15 cellular contexts compared by ENCODE assay signal in the genomic region with DNA sequence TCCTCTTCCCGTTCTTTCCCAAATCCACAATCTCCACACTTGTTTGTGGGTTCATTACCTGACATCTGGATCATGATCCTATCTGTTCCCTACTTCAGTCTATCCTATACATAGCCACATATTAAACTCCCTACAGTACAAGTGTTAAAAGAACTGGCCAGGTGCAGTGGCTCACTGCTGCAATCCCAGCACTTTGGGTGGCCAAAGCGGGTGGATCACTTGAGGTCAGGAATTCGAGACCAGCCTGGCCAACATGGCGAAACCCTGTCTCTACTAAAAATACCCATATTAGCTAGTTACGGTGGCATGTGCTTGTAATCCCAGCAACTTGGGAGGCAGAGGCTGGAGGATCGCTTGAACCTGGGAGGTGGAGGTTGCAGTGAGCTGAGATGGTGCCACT. TPM values are rescaled to one million over a fixed set of nuclear protein-coding genes. Genes with fewer than 3 reads are reported as not detected.
DNase-seq lines count a peak whose midpoint lies in the region; ATAC-seq and TF ChIP-seq lines count a peak whose summit lies in the region.
"Had no signal": no experiment of that assay in that cellular context is flagged by ENCODE, and none has a peak within 500 bp of the region (broad histone marks: within the 10 kb centered on the region; RNA-seq: fewer than 3 reads in every experiment).

No MANE protein-coding gene starts in this region.

- H3K79me2 ChIP-seq in GM23338 (replicated peaks; ENCODE audit: insufficient read depth): no peaks in the 10 kb centered on the region
- no peaks in the 10 kb centered on the region for H3K79me2 ChIP-seq in PC-9 (ENCODE audit: low read depth)

- H3K4me2 ChIP-seq in GM23338: no peak overlapping the region
- H3K4me2 ChIP-seq in PC-9: no peak overlapping the region

- TF ChIP-seq CTCF in GM23338 (conservative IDR thresholded peaks at IDR 0.05; ENCODE audit: low read depth in 2 of 2) (no peak), PC-9 (conservative IDR thresholded peaks at IDR 0.05) (no peak), endothelial cell (IDR thresholded peaks at IDR 0.05; ENCODE audit: unreplicated experiment) (no peak), psoas muscle (IDR thresholded peaks at IDR 0.05) (no peak)

- H3K36me3 Mint-ChIP-seq in GM23338 (ENCODE audit: low read depth): no peaks in the 10 kb centered on the region
- no peaks in the 10 kb centered on the region for H3K36me3 Mint-ChIP-seq in endothelial cell (ENCODE audit: low read depth, unreplicated experiment)
- H3K36me3 Mint-ChIP-seq: CD4-positive, alpha-beta memory T cell had no signal

- H3K4me1 Mint-ChIP-seq in GM23338 (peaks cover 2% of the 10 kb centered on the region; the same call in 1 of the 3 replicates), endothelial cell (ENCODE audit: unreplicated experiment) (peaks cover 21% of the 10 kb centered on the region)
- H3K4me1 Mint-ChIP-seq: CD4-positive, alpha-beta memory T cell had no signal

- no peak overlapping the region for H3K27ac ChIP-seq in GM23338 (ENCODE audit: low read depth)
- H3K27ac ChIP-seq in PC-9: no peak overlapping the region
- no peak overlapping the region for H3K27ac ChIP-seq in psoas muscle
- H3K27ac ChIP-seq: GM23248 had no signal

- no peaks in the 10 kb centered on the region for H3K27me3 ChIP-seq in GM23338 (ENCODE audit: insufficient read depth)
- no peaks in the 10 kb centered on the region for H3K27me3 ChIP-seq in PC-9 (ENCODE audit: insufficient read depth, low read depth)
- H3K27me3 ChIP-seq in psoas muscle (ENCODE audit: insufficient read depth in 3 of 3, low read length in 2 of 3): no peaks in the 10 kb centered on the region

- no peak overlapping the region for H3K4me3 Mint-ChIP-seq in GM23338
- no peak overlapping the region for H3K4me3 Mint-ChIP-seq in endothelial cell (ENCODE audit: unreplicated experiment)
- H3K4me3 Mint-ChIP-seq: CD4-positive, alpha-beta memory T cell; H9 had no signal

- H3K4me3 ChIP-seq in GM23338 (no peak overlapping the region), PC-9 (no peak overlapping the region), psoas muscle (no peak overlapping the region)
- H3K4me3 ChIP-seq: GM23248 had no signal

- H3K27ac Mint-ChIP-seq in GM23338: no peak overlapping the region
- peak overlapping the region; percentile 4 for H3K27ac Mint-ChIP-seq in endothelial cell (ENCODE audit: unreplicated experiment)
- H3K27ac Mint-ChIP-seq: CD4-positive, alpha-beta memory T cell; H9 had no signal

- H3K9me3 Mint-ChIP-seq in GM23338 (no peaks in the 10 kb centered on the region), endothelial cell (ENCODE audit: unreplicated experiment) (no peaks in the 10 kb centered on the region)

- CTCF ChIA-PET in PC-9 (lab: Charles Lee): no interaction called here

- H3K36me3 ChIP-seq in GM23338 (ENCODE audit: insufficient read depth): no peaks in the 10 kb centered on the region
- no peaks in the 10 kb centered on the region for H3K36me3 ChIP-seq in PC-9 (ENCODE audit: low read depth)
- H3K36me3 ChIP-seq in psoas muscle (ENCODE audit: insufficient read depth in 1 of 2, low read depth in 1 of 2): no peaks in the 10 kb centered on the region

- POLR2A ChIA-PET in PC-9 (lab: Charles Lee; ENCODE audit: unreplicated experiment): no interaction called here

- H3K27me3 Mint-ChIP-seq in GM23338 (ENCODE audit: insufficient read depth, low read depth, poor library complexity): no peaks in the 10 kb centered on the region
- H3K27me3 Mint-ChIP-seq in endothelial cell (ENCODE audit: unreplicated experiment): no peaks in the 10 kb centered on the region

- no peak for DNase-seq in GM23338 (ENCODE audit: low spot score)
- DNase-seq in PC-9: no peak
- DNase-seq in endothelial cell (ENCODE audit: low spot score): no peak
- DNase-seq in psoas muscle: no peak
- no peak for DNase-seq in SHP77 (lab: John Stamatoyannopoulos, UW)
- DNase-seq in activated gamma-delta T cell (lab: John Stamatoyannopoulos, UW): no peak
- DNase-seq: C1 segment of cervical spinal cord; Caco-2; CD4-positive, alpha-beta memory T cell; DMS153; DND-41; GM23248; H9 had no signal

- ATAC-seq in GM23338: no peak
- peak; percentile 80 to 95 (median 83) for ATAC-seq in psoas muscle
- ATAC-seq in HG03280 (IDR thresholded peaks at IDR 0.05; ENCODE audit: unreplicated experiment): no peak
- ATAC-seq: HCT116 had no signal

- no peaks in the 10 kb centered on the region for H3K9me3 ChIP-seq in PC-9 (ENCODE audit: insufficient read depth, low read depth)
- H3K9me3 ChIP-seq in psoas muscle: no peaks in the 10 kb centered on the region
- H3K9me3 ChIP-seq: Caco-2 had no signal

- H3K9me2 ChIP-seq in GM23338 (ENCODE audit: insufficient read depth) (no peaks in the 10 kb centered on the region), PC-9 (ENCODE audit: insufficient read depth) (no peaks in the 10 kb centered on the region)

- no TSS peak for BruUV-seq in PC-9 (replicated peaks; lab: Mats Ljungman, UMichigan)

- H3K4me1 ChIP-seq in GM23338 (ENCODE audit: insufficient read depth) (no peaks in the 10 kb centered on the region), PC-9 (replicated peaks; ENCODE audit: insufficient read depth) (no peaks in the 10 kb centered on the region), psoas muscle (peaks cover 5% of the 10 kb centered on the region)
- H3K4me1 ChIP-seq: Caco-2 had no signal

- 44 to 51% (median 48%) methylated on average over 6 of the region's 6 CpGs for WGBS in psoas muscle, 3 donors

- H3F3A ChIP-seq in GM23338 (replicated peaks; ENCODE audit: low read depth) (no peaks in the 10 kb centered on the region), PC-9 (ENCODE audit: insufficient read depth, low read depth) (no peaks in the 10 kb centered on the region)

- H2AFZ ChIP-seq in GM23338: 0 out of 2 replicates have a peak overlapping the region, but pooled peaks have one; percentile 2
- 0 out of 2 replicates have a peak overlapping the region, but pooled peaks have one; percentile 67 for H2AFZ ChIP-seq in PC-9

- H4K20me1 ChIP-seq in GM23338 (replicated peaks; ENCODE audit: insufficient read depth) (no peaks in the 10 kb centered on the region), PC-9 (ENCODE audit: insufficient read depth) (no peaks in the 10 kb centered on the region)

- intact Hi-C loops in PC-9 (cut with micrococcal nuclease; ENCODE audit: unreplicated experiment) (no loop called here), psoas muscle (cut with DNase I) (no loop called here)

TF ChIP-seq in GM23338, 12 proteins besides CTCF, POLR2A, EP300 and RAD21 (continues in another document):
- TF ChIP-seq CREB1 (CRISPR knock-in tag; IDR thresholded peaks at IDR 0.05; ENCODE audit: low read depth) (no peak), JUNB (IDR thresholded peaks at IDR 0.05; ENCODE audit: unreplicated experiment) (no peak), POLR2AphosphoS5 (IDR thresholded peaks at IDR 0.05; ENCODE audit: low read depth) (no peak), STAT1 (IDR thresholded peaks at IDR 0.05; ENCODE audit: unreplicated experiment) (no peak)
- TF ChIP-seq, protein P1, sequence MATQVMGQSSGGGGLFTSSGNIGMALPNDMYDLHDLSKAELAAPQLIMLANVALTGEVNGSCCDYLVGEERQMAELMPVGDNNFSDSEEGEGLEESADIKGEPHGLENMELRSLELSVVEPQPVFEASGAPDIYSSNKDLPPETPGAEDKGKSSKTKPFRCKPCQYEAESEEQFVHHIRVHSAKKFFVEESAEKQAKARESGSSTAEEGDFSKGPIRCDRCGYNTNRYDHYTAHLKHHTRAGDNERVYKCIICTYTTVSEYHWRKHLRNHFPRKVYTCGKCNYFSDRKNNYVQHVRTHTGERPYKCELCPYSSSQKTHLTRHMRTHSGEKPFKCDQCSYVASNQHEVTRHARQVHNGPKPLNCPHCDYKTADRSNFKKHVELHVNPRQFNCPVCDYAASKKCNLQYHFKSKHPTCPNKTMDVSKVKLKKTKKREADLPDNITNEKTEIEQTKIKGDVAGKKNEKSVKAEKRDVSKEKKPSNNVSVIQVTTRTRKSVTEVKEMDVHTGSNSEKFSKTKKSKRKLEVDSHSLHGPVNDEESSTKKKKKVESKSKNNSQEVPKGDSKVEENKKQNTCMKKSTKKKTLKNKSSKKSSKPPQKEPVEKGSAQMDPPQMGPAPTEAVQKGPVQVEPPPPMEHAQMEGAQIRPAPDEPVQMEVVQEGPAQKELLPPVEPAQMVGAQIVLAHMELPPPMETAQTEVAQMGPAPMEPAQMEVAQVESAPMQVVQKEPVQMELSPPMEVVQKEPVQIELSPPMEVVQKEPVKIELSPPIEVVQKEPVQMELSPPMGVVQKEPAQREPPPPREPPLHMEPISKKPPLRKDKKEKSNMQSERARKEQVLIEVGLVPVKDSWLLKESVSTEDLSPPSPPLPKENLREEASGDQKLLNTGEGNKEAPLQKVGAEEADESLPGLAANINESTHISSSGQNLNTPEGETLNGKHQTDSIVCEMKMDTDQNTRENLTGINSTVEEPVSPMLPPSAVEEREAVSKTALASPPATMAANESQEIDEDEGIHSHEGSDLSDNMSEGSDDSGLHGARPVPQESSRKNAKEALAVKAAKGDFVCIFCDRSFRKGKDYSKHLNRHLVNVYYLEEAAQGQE (IDR thresholded peaks at IDR 0.05; ENCODE audit: unreplicated experiment): no peak

RNA-seq across cellular contexts. Expression of a gene that starts 16.9 kb away (rescaled TPM):
- 9.7 and 10.8 TPM in 2 replicates for total RNA-seq in GM23338 (2014; rRNA removed; shearing (Covaris generic))
- polyA plus RNA-seq in GM23338 (2016; fragmentation: Nextera tagmentation; extraction: Ambion mirVana) (12.5 and 12.6 TPM in 2 replicates), psoas muscle (10 to 100 TPM in 2 of 3 donors, 1 to 10 TPM in 1; 6.0 to 14.7 (median 13.0) TPM)
- total RNA-seq in PC-9 (2021) (5.9 and 9.4 TPM in 2 replicates), endothelial cell (ENCODE audit: unreplicated experiment) (7.6 TPM), psoas muscle (10 to 100 TPM; 12.6 to 25.5 (median 18.7) TPM)

Comparison
In these comparisons a context has a peak if more than half of its experiments do, and no peak if none do; other contexts are left out.
1. ATAC-seq: peak in psoas muscle (4 of 4); none in GM23338 (single experiment) and HG03280 (single experiment).